19 cellular contexts compared by ENCODE assay signal in the genomic region with DNA sequence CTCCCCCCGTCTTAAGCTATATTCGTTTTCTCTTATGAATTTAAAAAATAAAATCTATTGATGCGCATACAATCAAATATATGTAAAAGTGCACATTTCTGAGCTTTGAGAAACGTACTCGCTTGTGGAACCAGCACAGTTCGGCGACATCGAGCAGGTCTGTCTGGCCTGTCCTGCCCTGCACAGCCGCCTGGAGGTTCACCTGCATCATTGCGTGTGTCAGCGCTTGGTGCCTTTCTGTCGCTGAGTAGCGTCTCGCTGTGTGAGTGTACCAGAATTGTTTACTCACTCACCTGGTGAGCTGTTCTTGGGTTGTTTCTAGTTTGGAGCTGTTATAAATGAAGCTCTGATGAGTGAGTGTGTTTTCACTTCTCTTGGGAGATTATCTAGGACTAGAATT.
A peak's percentile ranks its signal among the peaks of the same experiment; 100 is the strongest.
DNase-seq lines count a peak whose midpoint lies in the region; TF ChIP-seq lines count a peak whose summit lies in the region.
"Had no signal": no experiment of that assay in that cellular context is flagged by ENCODE, and none has a peak within 500 bp of the region (broad histone marks: within the 10 kb centered on the region; RNA-seq: fewer than 3 reads in every experiment).

No MANE protein-coding gene starts in this region.

- H3K27ac Mint-ChIP-seq in activated naive CD4-positive, alpha-beta T cell treated with anti-CD3 and anti-CD28 coated beads, Interleukin-2, amount 10 ng/mL, durations not matched to agents 7 days and 5 days, result no peak overlapping the region
- H3K27ac Mint-ChIP-seq: activated CD8-positive, alpha-beta T cell treated with anti-CD3 and anti-CD28 coated beads for 36 hours had no signal

- H3K79me2 ChIP-seq in osteoblast (ENCODE audit: insufficient read depth, low read length), result peaks cover 4% of the 10 kb centered on the region

- H3K27me3 Mint-ChIP-seq in activated naive CD4-positive, alpha-beta T cell treated with anti-CD3 and anti-CD28 coated beads, Interleukin-2, amount 10 ng/mL, durations not matched to agents 7 days and 5 days, result no peaks in the 10 kb centered on the region
- H3K27me3 Mint-ChIP-seq: activated CD8-positive, alpha-beta T cell treated with anti-CD3 and anti-CD28 coated beads for 36 hours had no signal

- H3K4me1 ChIP-seq in osteoblast (ENCODE audit: insufficient read depth, low read length), result peaks cover 2% of the 10 kb centered on the region

- no peaks in the 10 kb centered on the region for H3K27me3 ChIP-seq in WERI-Rb-1 (ENCODE audit: insufficient read depth, low read depth, severe bottlenecking)
- no peaks in the 10 kb centered on the region for H3K27me3 ChIP-seq in osteoblast (ENCODE audit: insufficient read depth, low read length)
- H3K27me3 ChIP-seq: heart right ventricle had no signal

- H3K4me3 Mint-ChIP-seq in activated naive CD4-positive, alpha-beta T cell treated with anti-CD3 and anti-CD28 coated beads, Interleukin-2, amount 10 ng/mL, durations not matched to agents 7 days and 5 days, result no peak overlapping the region
- H3K4me3 Mint-ChIP-seq: activated CD8-positive, alpha-beta T cell treated with anti-CD3 and anti-CD28 coated beads for 36 hours had no signal

- no peaks in the 10 kb centered on the region for H3K36me3 ChIP-seq in WERI-Rb-1
- no peaks in the 10 kb centered on the region for H3K36me3 ChIP-seq in osteoblast (ENCODE audit: insufficient read depth, low read length)
- H3K36me3 ChIP-seq: heart right ventricle had no signal

- H3K4me3 ChIP-seq in WERI-Rb-1 (ENCODE audit: low read depth, low read length), result peak overlapping the region; percentile 13
- H3K4me3 ChIP-seq in osteoblast (ENCODE audit: insufficient read depth, low read length), result no peak overlapping the region
- H3K4me3 ChIP-seq: heart right ventricle, mucosa of descending colon had no signal

- no peak overlapping the region for H2AFZ ChIP-seq in osteoblast (ENCODE audit: low read length)

- H3K36me3 Mint-ChIP-seq in activated naive CD4-positive, alpha-beta T cell treated with anti-CD3 and anti-CD28 coated beads, Interleukin-2, amount 10 ng/mL, durations not matched to agents 7 days and 5 days, result no peaks in the 10 kb centered on the region

- peak; percentile 89 for TF ChIP-seq CTCF in WERI-Rb-1 (IDR thresholded peaks at IDR 0.05; ENCODE audit: low read depth, low read length)
- TF ChIP-seq CTCF in osteoblast (IDR thresholded peaks at IDR 0.05; ENCODE audit: extremely low read depth, low read depth, low read length), result no peak

- H4K20me1 ChIP-seq in osteoblast (ENCODE audit: insufficient read depth, low read length), result no peaks in the 10 kb centered on the region

- CTCF ChIA-PET in activated naive CD4-positive, alpha-beta T cell treated with anti-CD3 and anti-CD28 coated beads, Interleukin-2, amount 10 ng/mL, durations not matched to agents 7 days and 5 days (lab: Charles Lee), result no interaction called here

- H3K27ac ChIP-seq in WERI-Rb-1 (peak overlapping the region; percentile 58), osteoblast (ENCODE audit: low read depth, low read length) (no peak overlapping the region)
- H3K27ac ChIP-seq: heart right ventricle had no signal

- intact Hi-C loops in cardiac septum (cut with DNase I), result loop anchor here (10.0 kb wide), 1 partner anchor 155 kb away; no protein-coding TSS in a partner anchor

- H3K4me1 Mint-ChIP-seq in activated naive CD4-positive, alpha-beta T cell treated with anti-CD3 and anti-CD28 coated beads, Interleukin-2, amount 10 ng/mL, durations not matched to agents 7 days and 5 days, result no peaks in the 10 kb centered on the region

- no peak overlapping the region for H3K4me2 ChIP-seq in osteoblast (ENCODE audit: insufficient read depth, low read length)

- no peaks in the 10 kb centered on the region for H3K9me3 Mint-ChIP-seq in activated naive CD4-positive, alpha-beta T cell treated with anti-CD3 and anti-CD28 coated beads, Interleukin-2, amount 10 ng/mL, durations not matched to agents 7 days and 5 days
- H3K9me3 Mint-ChIP-seq: activated CD8-positive, alpha-beta T cell treated with anti-CD3 and anti-CD28 coated beads for 36 hours had no signal

- DNase-seq in DMS53 (lab: John Stamatoyannopoulos, UW), result peak; percentile 63
- peak; percentile 86 for DNase-seq in NCI-H146 (lab: John Stamatoyannopoulos, UW)
- peak; percentile 82 for DNase-seq in WERI-Rb-1
- DNase-seq in osteoblast (ENCODE audit: insufficient read length, low spot score, missing footprints), result peak; percentile 26
- DNase-seq in cardiac septum (ENCODE audit: low spot score), result no peak
- DNase-seq in NCI-H524 (lab: John Stamatoyannopoulos, UW), result no peak
- no peak for DNase-seq in activated naive CD4-positive, alpha-beta T cell treated with anti-CD3 and anti-CD28 coated beads, Interleukin-2, amount 10 ng/mL, durations not matched to agents 7 days and 5 days
- DNase-seq in AG08396 (ENCODE audit: low spot score), result no peak
- DNase-seq: activated CD8-positive, alpha-beta T cell treated with anti-CD3 and anti-CD28 coated beads for 36 hours; DND-41; effector CD8-positive, alpha-beta T cell; heart right ventricle; kidney glomerular epithelial cell; mucosa of descending colon; MV-4-11; nucleus accumbens; OCI-M1; stimulated activated CD4-positive, alpha-beta T cell treated with anti-CD3 and anti-CD28 coated beads, Interleukin-2, amount 100 ng/mL, for 48 hours; substantia nigra had no signal

- H3K9me3 ChIP-seq in WERI-Rb-1 (ENCODE audit: severe bottlenecking), result no peaks in the 10 kb centered on the region
- no peaks in the 10 kb centered on the region for H3K9me3 ChIP-seq in osteoblast (ENCODE audit: low read depth, low read length)
- H3K9me3 ChIP-seq: mucosa of descending colon had no signal

Comparison
In these comparisons a context has a peak if more than half of its experiments do, and no peak if none do; other contexts are left out.
1. DNase-seq: peak in DMS53 (single experiment), NCI-H146 (single experiment), WERI-Rb-1 (single experiment) and osteoblast (single experiment); none in cardiac septum (single experiment), NCI-H524 (0 of 2), activated naive CD4-positive, alpha-beta T cell treated with anti-CD3 and anti-CD28 coated beads, Interleukin-2, amount 10 ng/mL, durations not matched to agents 7 days and 5 days (single experiment) and AG08396 (single experiment).